ENCODE assay signal across 8 cellular contexts in genomic region chr1:32201011-32201855, GRCh38. TPM values are rescaled to one million over a fixed set of nuclear protein-coding genes. Genes with fewer than 3 reads are reported as not detected.
DNase-seq lines count a peak whose midpoint lies in the region; ATAC-seq and TF ChIP-seq lines count a peak whose summit lies in the region.

No MANE protein-coding gene starts in this region.

- no peaks in the 10 kb centered on the region for H3K9me3 Mint-ChIP-seq in activated CD8-positive, alpha-beta T cell treated with anti-CD3 and anti-CD28 coated beads, Interleukin-2, amount 10 ng/mL, durations not matched to agents 7 days and 5 days (ENCODE audit: insufficient read depth)
- H3K9me3 Mint-ChIP-seq in mesothelial cell of epicardium = no peaks in the 10 kb centered on the region

- no peaks in the 10 kb centered on the region for H3K27me3 Mint-ChIP-seq in activated CD8-positive, alpha-beta T cell treated with anti-CD3 and anti-CD28 coated beads, Interleukin-2, amount 10 ng/mL, durations not matched to agents 7 days and 5 days (ENCODE audit: low read depth)
- H3K27me3 Mint-ChIP-seq in mesothelial cell of epicardium (ENCODE audit: low read depth) = no peaks in the 10 kb centered on the region

- TF ChIP-seq CTCF in BE2C (IDR thresholded peaks at IDR 0.05; ENCODE audit: low read depth, low read length) = no peak
- no peak for TF ChIP-seq CTCF in mesothelial cell of epicardium (IDR thresholded peaks at IDR 0.05; ENCODE audit: unreplicated experiment)

- peak overlapping the region; percentile 70 for H3K4me3 ChIP-seq in BE2C (ENCODE audit: low read depth, low read length)

- DNase-seq in BE2C = peak; percentile 41
- peak; percentile 5 for DNase-seq in NCI-H146 treated with DMSO at 0.1 percent for 48 hours (lab: John Stamatoyannopoulos, UW; ENCODE audit: unreplicated experiment)
- peak; percentile 92 for DNase-seq in activated CD8-positive, alpha-beta T cell treated with anti-CD3 and anti-CD28 coated beads, Interleukin-2, amount 10 ng/mL, durations not matched to agents 7 days and 5 days
- DNase-seq in effector CD8-positive, alpha-beta T cell (lab: John Stamatoyannopoulos, UW) = peak; percentile 71
- peak; percentile 45 to 66 for DNase-seq in mesothelial cell of epicardium (ENCODE audit: low spot score in 2 of 2, unreplicated experiment in 2 of 2)
- peak; percentile 55 to 60 for DNase-seq in stimulated activated CD8-positive, alpha-beta memory T cell treated with anti-CD3 and anti-CD28 coated beads, Interleukin-4, amount 100 ng/mL, for 1 hour (ENCODE audit: low read depth in 2 of 2, low spot score in 1 of 2)

- POLR2A ChIA-PET in activated CD8-positive, alpha-beta T cell treated with anti-CD3 and anti-CD28 coated beads, Interleukin-2, amount 10 ng/mL, durations not matched to agents 7 days and 5 days (lab: Charles Lee) = interaction anchor here (0.7 to 2.9 kb wide), 11 partner anchors 9 to 193 kb away, joined by 3 to 20 read pairs (median 5); partner anchors contain the start of genes BSDC1, LCK, TMEM39B and TXLNA

- peaks cover 76% of the 10 kb centered on the region for H3K4me1 Mint-ChIP-seq in activated CD8-positive, alpha-beta T cell treated with anti-CD3 and anti-CD28 coated beads, Interleukin-2, amount 10 ng/mL, durations not matched to agents 7 days and 5 days (ENCODE audit: low read depth)
- peaks cover 24% of the 10 kb centered on the region for H3K4me1 Mint-ChIP-seq in mesothelial cell of epicardium

- CTCF ChIA-PET in activated CD8-positive, alpha-beta T cell treated with anti-CD3 and anti-CD28 coated beads, Interleukin-2, amount 10 ng/mL, durations not matched to agents 7 days and 5 days (lab: Charles Lee) = interaction anchor here (0.7 to 8.0 kb wide), 10 partner anchors 9 to 90 kb away, joined by 3 to 52 read pairs (median 4); partner anchors contain the start of genes LCK and TXLNA

- peaks cover 8% of the 10 kb centered on the region for H3K4me1 ChIP-seq in BE2C

- H3K27ac Mint-ChIP-seq in activated CD8-positive, alpha-beta T cell treated with anti-CD3 and anti-CD28 coated beads, Interleukin-2, amount 10 ng/mL, durations not matched to agents 7 days and 5 days = peak overlapping the region; percentile 76
- H3K27ac Mint-ChIP-seq in mesothelial cell of epicardium = peak overlapping the region; percentile 94

- ATAC-seq in GM19395 (IDR thresholded peaks at IDR 0.05; ENCODE audit: unreplicated experiment) (peak; percentile 52), GM19023 (IDR thresholded peaks at IDR 0.05; ENCODE audit: unreplicated experiment) (no peak)
- peak; percentile 62 for ATAC-seq in activated CD8-positive, alpha-beta T cell treated with anti-CD3 and anti-CD28 coated beads, Interleukin-2, amount 10 ng/mL, durations not matched to agents 7 days and 5 days

- no peaks in the 10 kb centered on the region for H3K9me3 ChIP-seq in BE2C

- no peaks in the 10 kb centered on the region for H3K27me3 ChIP-seq in BE2C

- no peaks in the 10 kb centered on the region; the same call in 1 of the 2 replicates for H3K36me3 ChIP-seq in BE2C

- H3K4me3 Mint-ChIP-seq in activated CD8-positive, alpha-beta T cell treated with anti-CD3 and anti-CD28 coated beads, Interleukin-2, amount 10 ng/mL, durations not matched to agents 7 days and 5 days = peak overlapping the region; percentile 92
- peak overlapping the region; percentile 87 for H3K4me3 Mint-ChIP-seq in mesothelial cell of epicardium

- peaks cover 48% of the 10 kb centered on the region for H3K36me3 Mint-ChIP-seq in activated CD8-positive, alpha-beta T cell treated with anti-CD3 and anti-CD28 coated beads, Interleukin-2, amount 10 ng/mL, durations not matched to agents 7 days and 5 days (ENCODE audit: low read depth)
- H3K36me3 Mint-ChIP-seq in mesothelial cell of epicardium = peaks cover 5% of the 10 kb centered on the region

RNA-seq across cellular contexts. Expression of gene CCDC28B, which starts 0.8 kb away (rescaled TPM):
- 79.9 TPM for polyA plus RNA-seq in BE2C (2012; ENCODE audit: insufficient read depth, insufficient read length, low read depth)
- total RNA-seq in activated CD8-positive, alpha-beta T cell treated with anti-CD3 and anti-CD28 coated beads, Interleukin-2, amount 10 ng/mL, durations not matched to agents 7 days and 5 days = 10 to 100 TPM; 71.4 to 72.8 TPM
- total RNA-seq in mesothelial cell of epicardium = 21.6 to 24.9 TPM (median 24.6 TPM) in 3 replicates

RNA-seq across cellular contexts. Expression of gene IQCC, which starts 4.2 kb away (rescaled TPM):
- polyA plus RNA-seq in BE2C (2012; ENCODE audit: insufficient read depth, insufficient read length, low read depth) = 2.8 TPM
- total RNA-seq in activated CD8-positive, alpha-beta T cell treated with anti-CD3 and anti-CD28 coated beads, Interleukin-2, amount 10 ng/mL, durations not matched to agents 7 days and 5 days = 1 to 10 TPM; 6.1 to 6.3 TPM
- 3.1 to 3.8 TPM (median 3.3 TPM) in 3 replicates for total RNA-seq in mesothelial cell of epicardium

RNA-seq across cellular contexts. Expression of gene DCDC2B, which starts 7.7 kb away (rescaled TPM):
- not detected for polyA plus RNA-seq in BE2C (2012; ENCODE audit: insufficient read depth, insufficient read length, low read depth)
- total RNA-seq in activated CD8-positive, alpha-beta T cell treated with anti-CD3 and anti-CD28 coated beads, Interleukin-2, amount 10 ng/mL, durations not matched to agents 7 days and 5 days = not detected
- 0.11 TPM in 1 of 3 replicates, not detected in the others for total RNA-seq in mesothelial cell of epicardium

RNA-seq across cellular contexts. Expression of gene TMEM234, which starts 20.9 kb away (rescaled TPM):
- polyA plus RNA-seq in BE2C (2012; ENCODE audit: insufficient read depth, insufficient read length, low read depth) = 9.9 TPM
- 10 to 100 TPM; 10.6 TPM for total RNA-seq in activated CD8-positive, alpha-beta T cell treated with anti-CD3 and anti-CD28 coated beads, Interleukin-2, amount 10 ng/mL, durations not matched to agents 7 days and 5 days
- 28.9 to 33.3 TPM (median 32.9 TPM) in 3 replicates for total RNA-seq in mesothelial cell of epicardium

RNA-seq across cellular contexts. Expression of gene EIF3I, which starts 21.0 kb away (rescaled TPM):
- 402 TPM for polyA plus RNA-seq in BE2C (2012; ENCODE audit: insufficient read depth, insufficient read length, low read depth)
- total RNA-seq in activated CD8-positive, alpha-beta T cell treated with anti-CD3 and anti-CD28 coated beads, Interleukin-2, amount 10 ng/mL, durations not matched to agents 7 days and 5 days = 100 to 1,000 TPM; 194 to 196 TPM
- 143 to 147 TPM (median 146 TPM) in 3 replicates for total RNA-seq in mesothelial cell of epicardium

Comparison
In these comparisons a context has a peak if more than half of its experiments do, and no peak if none do; other contexts are left out.
1. DNase-seq: peak in every context shown above with its lines; median percentile 92 in activated CD8-positive, alpha-beta T cell treated with anti-CD3 and anti-CD28 coated beads, Interleukin-2, amount 10 ng/mL, durations not matched to agents 7 days and 5 days; 71 in effector CD8-positive, alpha-beta T cell; 58 in stimulated activated CD8-positive, alpha-beta memory T cell treated with anti-CD3 and anti-CD28 coated beads, Interleukin-4, amount 100 ng/mL, for 1 hour; 56 in mesothelial cell of epicardium; 41 in BE2C; 5 in NCI-H146 treated with DMSO at 0.1 percent for 48 hours.